Comparison of ENCODE assay signal across 8 cellular contexts in genomic region chr1:15238789-15239188, GRCh38. TPM values are rescaled to one million over a fixed set of nuclear protein-coding genes. Genes with fewer than 3 reads are reported as not detected.
"Had no signal": no experiment of that assay in that cellular context is flagged by ENCODE, and none has a peak within 500 bp of the region (broad histone marks: within the 10 kb centered on the region; RNA-seq: fewer than 3 reads in every experiment).

No MANE protein-coding gene starts in this region.

- H3K4me3 ChIP-seq: GM23338 had no signal

- H2AFZ ChIP-seq: GM23338 had no signal

- FAIRE-seq: H1, H54, HepG2 had no signal

- H3K27ac ChIP-seq: HL-60 had no signal

- H3K4me2 ChIP-seq: GM23338 had no signal

- ATAC-seq: GM23338, HepG2 had no signal

- DNase-seq: H9, HCEC 1CT had no signal

RNA-seq across cellular contexts. Expression of gene FHAD1, which starts 8.2 kb away (rescaled TPM):
- total RNA-seq: HepG2 had no signal
- polyA plus RNA-seq: HepG2, IgD-negative memory B cell had no signal
